ENCODE assay signal across 1 cellular context in the genomic region with DNA sequence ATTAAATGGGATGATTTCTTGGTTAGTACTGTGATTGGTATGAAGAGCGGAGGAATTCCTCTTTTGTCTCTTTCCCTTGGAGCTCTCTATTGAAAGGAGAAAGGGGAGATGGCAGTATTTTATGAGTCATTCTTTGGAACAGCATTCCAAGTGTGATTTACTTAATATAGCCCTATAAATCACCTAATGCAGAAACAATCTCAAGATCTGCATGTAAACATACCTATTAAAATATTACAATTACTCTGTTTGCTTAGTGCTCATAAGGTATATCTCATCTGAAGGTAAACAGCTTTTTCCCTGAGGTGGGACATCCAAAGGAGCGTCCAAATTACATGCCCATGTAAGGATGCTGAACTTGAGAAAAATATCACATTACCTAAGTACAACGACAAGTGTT.
TF ChIP-seq lines count a peak whose summit lies in the region.

No MANE protein-coding gene starts in this region.

TF ChIP-seq in HEK293, 187 proteins besides CTCF, POLR2A, EP300 and RAD21 (continued from another document and continues in another):
- TF ChIP-seq, protein P1, sequence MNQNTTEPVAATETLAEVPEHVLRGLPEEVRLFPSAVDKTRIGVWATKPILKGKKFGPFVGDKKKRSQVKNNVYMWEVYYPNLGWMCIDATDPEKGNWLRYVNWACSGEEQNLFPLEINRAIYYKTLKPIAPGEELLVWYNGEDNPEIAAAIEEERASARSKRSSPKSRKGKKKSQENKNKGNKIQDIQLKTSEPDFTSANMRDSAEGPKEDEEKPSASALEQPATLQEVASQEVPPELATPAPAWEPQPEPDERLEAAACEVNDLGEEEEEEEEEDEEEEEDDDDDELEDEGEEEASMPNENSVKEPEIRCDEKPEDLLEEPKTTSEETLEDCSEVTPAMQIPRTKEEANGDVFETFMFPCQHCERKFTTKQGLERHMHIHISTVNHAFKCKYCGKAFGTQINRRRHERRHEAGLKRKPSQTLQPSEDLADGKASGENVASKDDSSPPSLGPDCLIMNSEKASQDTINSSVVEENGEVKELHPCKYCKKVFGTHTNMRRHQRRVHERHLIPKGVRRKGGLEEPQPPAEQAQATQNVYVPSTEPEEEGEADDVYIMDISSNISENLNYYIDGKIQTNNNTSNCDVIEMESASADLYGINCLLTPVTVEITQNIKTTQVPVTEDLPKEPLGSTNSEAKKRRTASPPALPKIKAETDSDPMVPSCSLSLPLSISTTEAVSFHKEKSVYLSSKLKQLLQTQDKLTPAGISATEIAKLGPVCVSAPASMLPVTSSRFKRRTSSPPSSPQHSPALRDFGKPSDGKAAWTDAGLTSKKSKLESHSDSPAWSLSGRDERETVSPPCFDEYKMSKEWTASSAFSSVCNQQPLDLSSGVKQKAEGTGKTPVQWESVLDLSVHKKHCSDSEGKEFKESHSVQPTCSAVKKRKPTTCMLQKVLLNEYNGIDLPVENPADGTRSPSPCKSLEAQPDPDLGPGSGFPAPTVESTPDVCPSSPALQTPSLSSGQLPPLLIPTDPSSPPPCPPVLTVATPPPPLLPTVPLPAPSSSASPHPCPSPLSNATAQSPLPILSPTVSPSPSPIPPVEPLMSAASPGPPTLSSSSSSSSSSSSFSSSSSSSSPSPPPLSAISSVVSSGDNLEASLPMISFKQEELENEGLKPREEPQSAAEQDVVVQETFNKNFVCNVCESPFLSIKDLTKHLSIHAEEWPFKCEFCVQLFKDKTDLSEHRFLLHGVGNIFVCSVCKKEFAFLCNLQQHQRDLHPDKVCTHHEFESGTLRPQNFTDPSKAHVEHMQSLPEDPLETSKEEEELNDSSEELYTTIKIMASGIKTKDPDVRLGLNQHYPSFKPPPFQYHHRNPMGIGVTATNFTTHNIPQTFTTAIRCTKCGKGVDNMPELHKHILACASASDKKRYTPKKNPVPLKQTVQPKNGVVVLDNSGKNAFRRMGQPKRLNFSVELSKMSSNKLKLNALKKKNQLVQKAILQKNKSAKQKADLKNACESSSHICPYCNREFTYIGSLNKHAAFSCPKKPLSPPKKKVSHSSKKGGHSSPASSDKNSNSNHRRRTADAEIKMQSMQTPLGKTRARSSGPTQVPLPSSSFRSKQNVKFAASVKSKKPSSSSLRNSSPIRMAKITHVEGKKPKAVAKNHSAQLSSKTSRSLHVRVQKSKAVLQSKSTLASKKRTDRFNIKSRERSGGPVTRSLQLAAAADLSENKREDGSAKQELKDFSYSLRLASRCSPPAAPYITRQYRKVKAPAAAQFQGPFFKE (tag by site-specific recombination; IDR thresholded peaks at IDR 0.05; ENCODE audit: borderline replicate concordance) = no peak
- TF ChIP-seq ZNF169 (tag by site-specific recombination; IDR thresholded peaks at IDR 0.05) (no peak), ZNF175 (tag by site-specific recombination; IDR thresholded peaks at IDR 0.05) (no peak), ZNF521 (tag by site-specific recombination; IDR thresholded peaks at IDR 0.05) (no peak), ZNF560 (tag by site-specific recombination; IDR thresholded peaks at IDR 0.05; ENCODE audit: borderline replicate concordance) (no peak), ZBTB8A (tag by site-specific recombination; IDR thresholded peaks at IDR 0.05) (no peak), RBAK (tag by site-specific recombination; IDR thresholded peaks at IDR 0.05) (no peak), ZNF404 (tag by site-specific recombination; IDR thresholded peaks at IDR 0.05) (no peak), GFI1B (tag by site-specific recombination; IDR thresholded peaks at IDR 0.05) (peak; percentile 80), ZNF121 (tag by site-specific recombination; IDR thresholded peaks at IDR 0.05) (no peak), ZEB2 (tag by site-specific recombination; IDR thresholded peaks at IDR 0.05) (peak; percentile 93), ZNF394 (tag by site-specific recombination; IDR thresholded peaks at IDR 0.05; ENCODE audit: borderline replicate concordance) (0 out of 2 replicates have a peak, but pooled peaks have one; percentile 34), ZNF146 (tag by site-specific recombination; IDR thresholded peaks at IDR 0.05) (no peak; the same call in 1 of the 2 replicates), ZNF747 (tag by site-specific recombination; IDR thresholded peaks at IDR 0.05) (no peak), ZNF626 (tag by site-specific recombination; IDR thresholded peaks at IDR 0.05) (no peak), ZNF132 (tag by site-specific recombination; IDR thresholded peaks at IDR 0.05; ENCODE audit: borderline replicate concordance) (no peak), ZNF701 (tag by site-specific recombination; IDR thresholded peaks at IDR 0.05) (no peak), ZNF837 (tag by site-specific recombination; IDR thresholded peaks at IDR 0.05) (no peak), ZNF24 (tag by site-specific recombination; IDR thresholded peaks at IDR 0.05) (peak; percentile 81; the same call in 1 of the 2 replicates), HOXC10 (CRISPR knock-in tag; IDR thresholded peaks at IDR 0.05) (no peak), ZBTB20 (tag by site-specific recombination; IDR thresholded peaks at IDR 0.05) (no peak), TCF7L2 (IDR thresholded peaks at IDR 0.05; ENCODE audit: borderline replicate concordance, low read depth, low read length) (no peak), ZBTB17 (tag by site-specific recombination; IDR thresholded peaks at IDR 0.05) (peak; percentile 68), KLF9 (tag by site-specific recombination; IDR thresholded peaks at IDR 0.05; ENCODE audit: low read depth) (no peak), ZNF266 (tag by site-specific recombination; IDR thresholded peaks at IDR 0.05; ENCODE audit: low read depth) (no peak), ZNF10 (tag by site-specific recombination; IDR thresholded peaks at IDR 0.05) (peak; percentile 45; the same call in 1 of the 2 replicates), BCL11A (tag by site-specific recombination; IDR thresholded peaks at IDR 0.05; ENCODE audit: low read depth) (peak; percentile 69; the same call in 1 of the 2 replicates)
- TF ChIP-seq, protein P2, sequence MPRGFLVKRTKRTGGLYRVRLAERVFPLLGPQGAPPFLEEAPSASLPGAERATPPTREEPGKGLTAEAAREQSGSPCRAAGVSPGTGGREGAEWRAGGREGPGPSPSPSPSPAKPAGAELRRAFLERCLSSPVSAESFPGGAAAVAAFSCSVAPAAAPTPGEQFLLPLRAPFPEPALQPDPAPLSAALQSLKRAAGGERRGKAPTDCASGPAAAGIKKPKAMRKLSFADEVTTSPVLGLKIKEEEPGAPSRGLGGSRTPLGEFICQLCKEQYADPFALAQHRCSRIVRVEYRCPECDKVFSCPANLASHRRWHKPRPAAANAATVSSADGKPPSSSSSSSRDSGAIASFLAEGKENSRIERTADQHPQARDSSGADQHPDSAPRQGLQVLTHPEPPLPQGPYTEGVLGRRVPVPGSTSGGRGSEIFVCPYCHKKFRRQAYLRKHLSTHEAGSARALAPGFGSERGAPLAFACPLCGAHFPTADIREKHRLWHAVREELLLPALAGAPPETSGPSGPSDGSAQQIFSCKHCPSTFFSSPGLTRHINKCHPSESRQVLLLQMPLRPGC (tag by site-specific recombination; IDR thresholded peaks at IDR 0.05) = peak; percentile 86
- TF ChIP-seq, protein P3, sequence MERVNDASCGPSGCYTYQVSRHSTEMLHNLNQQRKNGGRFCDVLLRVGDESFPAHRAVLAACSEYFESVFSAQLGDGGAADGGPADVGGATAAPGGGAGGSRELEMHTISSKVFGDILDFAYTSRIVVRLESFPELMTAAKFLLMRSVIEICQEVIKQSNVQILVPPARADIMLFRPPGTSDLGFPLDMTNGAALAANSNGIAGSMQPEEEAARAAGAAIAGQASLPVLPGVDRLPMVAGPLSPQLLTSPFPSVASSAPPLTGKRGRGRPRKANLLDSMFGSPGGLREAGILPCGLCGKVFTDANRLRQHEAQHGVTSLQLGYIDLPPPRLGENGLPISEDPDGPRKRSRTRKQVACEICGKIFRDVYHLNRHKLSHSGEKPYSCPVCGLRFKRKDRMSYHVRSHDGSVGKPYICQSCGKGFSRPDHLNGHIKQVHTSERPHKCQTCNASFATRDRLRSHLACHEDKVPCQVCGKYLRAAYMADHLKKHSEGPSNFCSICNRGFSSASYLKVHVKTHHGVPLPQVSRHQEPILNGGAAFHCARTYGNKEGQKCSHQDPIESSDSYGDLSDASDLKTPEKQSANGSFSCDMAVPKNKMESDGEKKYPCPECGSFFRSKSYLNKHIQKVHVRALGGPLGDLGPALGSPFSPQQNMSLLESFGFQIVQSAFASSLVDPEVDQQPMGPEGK (tag by site-specific recombination; IDR thresholded peaks at IDR 0.05) = 0 out of 2 replicates have a peak, but pooled peaks have one; percentile 36
- TF ChIP-seq, protein P4, sequence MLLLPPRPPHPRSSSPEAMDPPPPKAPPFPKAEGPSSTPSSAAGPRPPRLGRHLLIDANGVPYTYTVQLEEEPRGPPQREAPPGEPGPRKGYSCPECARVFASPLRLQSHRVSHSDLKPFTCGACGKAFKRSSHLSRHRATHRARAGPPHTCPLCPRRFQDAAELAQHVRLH (tag by site-specific recombination; IDR thresholded peaks at IDR 0.05) = peak; percentile 73; the same call in 1 of the 2 replicates
- TF ChIP-seq, protein P5, sequence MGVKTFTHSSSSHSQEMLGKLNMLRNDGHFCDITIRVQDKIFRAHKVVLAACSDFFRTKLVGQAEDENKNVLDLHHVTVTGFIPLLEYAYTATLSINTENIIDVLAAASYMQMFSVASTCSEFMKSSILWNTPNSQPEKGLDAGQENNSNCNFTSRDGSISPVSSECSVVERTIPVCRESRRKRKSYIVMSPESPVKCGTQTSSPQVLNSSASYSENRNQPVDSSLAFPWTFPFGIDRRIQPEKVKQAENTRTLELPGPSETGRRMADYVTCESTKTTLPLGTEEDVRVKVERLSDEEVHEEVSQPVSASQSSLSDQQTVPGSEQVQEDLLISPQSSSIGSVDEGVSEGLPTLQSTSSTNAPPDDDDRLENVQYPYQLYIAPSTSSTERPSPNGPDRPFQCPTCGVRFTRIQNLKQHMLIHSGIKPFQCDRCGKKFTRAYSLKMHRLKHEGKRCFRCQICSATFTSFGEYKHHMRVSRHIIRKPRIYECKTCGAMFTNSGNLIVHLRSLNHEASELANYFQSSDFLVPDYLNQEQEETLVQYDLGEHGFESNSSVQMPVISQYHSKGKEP (tag by site-specific recombination; IDR thresholded peaks at IDR 0.05) = peak; percentile 83
- TF ChIP-seq, protein P6, sequence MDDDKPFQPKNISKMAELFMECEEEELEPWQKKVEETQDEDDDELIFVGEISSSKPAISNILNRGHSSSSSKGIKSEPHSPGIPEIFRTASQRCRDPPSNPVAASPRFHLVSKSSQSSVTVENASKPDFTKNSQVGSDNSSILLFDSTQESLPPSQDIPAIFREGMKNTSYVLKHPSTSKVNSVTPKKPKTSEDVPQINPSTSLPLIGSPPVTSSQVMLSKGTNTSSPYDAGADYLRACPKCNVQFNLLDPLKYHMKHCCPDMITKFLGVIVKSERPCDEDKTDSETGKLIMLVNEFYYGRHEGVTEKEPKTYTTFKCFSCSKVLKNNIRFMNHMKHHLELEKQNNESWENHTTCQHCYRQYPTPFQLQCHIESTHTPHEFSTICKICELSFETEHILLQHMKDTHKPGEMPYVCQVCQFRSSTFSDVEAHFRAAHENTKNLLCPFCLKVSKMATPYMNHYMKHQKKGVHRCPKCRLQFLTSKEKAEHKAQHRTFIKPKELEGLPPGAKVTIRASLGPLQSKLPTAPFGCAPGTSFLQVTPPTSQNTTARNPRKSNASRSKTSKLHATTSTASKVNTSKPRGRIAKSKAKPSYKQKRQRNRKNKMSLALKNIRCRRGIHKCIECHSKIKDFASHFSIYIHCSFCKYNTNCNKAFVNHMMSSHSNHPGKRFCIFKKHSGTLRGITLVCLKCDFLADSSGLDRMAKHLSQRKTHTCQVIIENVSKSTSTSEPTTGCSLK (tag by site-specific recombination; IDR thresholded peaks at IDR 0.05) = no peak
- TF ChIP-seq, protein P7, sequence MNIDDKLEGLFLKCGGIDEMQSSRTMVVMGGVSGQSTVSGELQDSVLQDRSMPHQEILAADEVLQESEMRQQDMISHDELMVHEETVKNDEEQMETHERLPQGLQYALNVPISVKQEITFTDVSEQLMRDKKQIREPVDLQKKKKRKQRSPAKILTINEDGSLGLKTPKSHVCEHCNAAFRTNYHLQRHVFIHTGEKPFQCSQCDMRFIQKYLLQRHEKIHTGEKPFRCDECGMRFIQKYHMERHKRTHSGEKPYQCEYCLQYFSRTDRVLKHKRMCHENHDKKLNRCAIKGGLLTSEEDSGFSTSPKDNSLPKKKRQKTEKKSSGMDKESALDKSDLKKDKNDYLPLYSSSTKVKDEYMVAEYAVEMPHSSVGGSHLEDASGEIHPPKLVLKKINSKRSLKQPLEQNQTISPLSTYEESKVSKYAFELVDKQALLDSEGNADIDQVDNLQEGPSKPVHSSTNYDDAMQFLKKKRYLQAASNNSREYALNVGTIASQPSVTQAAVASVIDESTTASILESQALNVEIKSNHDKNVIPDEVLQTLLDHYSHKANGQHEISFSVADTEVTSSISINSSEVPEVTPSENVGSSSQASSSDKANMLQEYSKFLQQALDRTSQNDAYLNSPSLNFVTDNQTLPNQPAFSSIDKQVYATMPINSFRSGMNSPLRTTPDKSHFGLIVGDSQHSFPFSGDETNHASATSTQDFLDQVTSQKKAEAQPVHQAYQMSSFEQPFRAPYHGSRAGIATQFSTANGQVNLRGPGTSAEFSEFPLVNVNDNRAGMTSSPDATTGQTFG (tag by site-specific recombination; IDR thresholded peaks at IDR 0.05; ENCODE audit: borderline replicate concordance) = no peak
- TF ChIP-seq, protein P8, sequence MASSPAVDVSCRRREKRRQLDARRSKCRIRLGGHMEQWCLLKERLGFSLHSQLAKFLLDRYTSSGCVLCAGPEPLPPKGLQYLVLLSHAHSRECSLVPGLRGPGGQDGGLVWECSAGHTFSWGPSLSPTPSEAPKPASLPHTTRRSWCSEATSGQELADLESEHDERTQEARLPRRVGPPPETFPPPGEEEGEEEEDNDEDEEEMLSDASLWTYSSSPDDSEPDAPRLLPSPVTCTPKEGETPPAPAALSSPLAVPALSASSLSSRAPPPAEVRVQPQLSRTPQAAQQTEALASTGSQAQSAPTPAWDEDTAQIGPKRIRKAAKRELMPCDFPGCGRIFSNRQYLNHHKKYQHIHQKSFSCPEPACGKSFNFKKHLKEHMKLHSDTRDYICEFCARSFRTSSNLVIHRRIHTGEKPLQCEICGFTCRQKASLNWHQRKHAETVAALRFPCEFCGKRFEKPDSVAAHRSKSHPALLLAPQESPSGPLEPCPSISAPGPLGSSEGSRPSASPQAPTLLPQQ (tag by site-specific recombination; IDR thresholded peaks at IDR 0.05) = peak; percentile 52
- TF ChIP-seq, protein P9, sequence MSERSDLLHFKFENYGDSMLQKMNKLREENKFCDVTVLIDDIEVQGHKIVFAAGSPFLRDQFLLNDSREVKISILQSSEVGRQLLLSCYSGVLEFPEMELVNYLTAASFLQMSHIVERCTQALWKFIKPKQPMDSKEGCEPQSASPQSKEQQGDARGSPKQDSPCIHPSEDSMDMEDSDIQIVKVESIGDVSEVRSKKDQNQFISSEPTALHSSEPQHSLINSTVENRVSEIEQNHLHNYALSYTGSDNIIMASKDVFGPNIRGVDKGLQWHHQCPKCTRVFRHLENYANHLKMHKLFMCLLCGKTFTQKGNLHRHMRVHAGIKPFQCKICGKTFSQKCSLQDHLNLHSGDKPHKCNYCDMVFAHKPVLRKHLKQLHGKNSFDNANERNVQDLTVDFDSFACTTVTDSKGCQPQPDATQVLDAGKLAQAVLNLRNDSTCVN (tag by site-specific recombination; optimal IDR thresholded peaks at IDR 0.05) = no peak
- TF ChIP-seq, protein P10, sequence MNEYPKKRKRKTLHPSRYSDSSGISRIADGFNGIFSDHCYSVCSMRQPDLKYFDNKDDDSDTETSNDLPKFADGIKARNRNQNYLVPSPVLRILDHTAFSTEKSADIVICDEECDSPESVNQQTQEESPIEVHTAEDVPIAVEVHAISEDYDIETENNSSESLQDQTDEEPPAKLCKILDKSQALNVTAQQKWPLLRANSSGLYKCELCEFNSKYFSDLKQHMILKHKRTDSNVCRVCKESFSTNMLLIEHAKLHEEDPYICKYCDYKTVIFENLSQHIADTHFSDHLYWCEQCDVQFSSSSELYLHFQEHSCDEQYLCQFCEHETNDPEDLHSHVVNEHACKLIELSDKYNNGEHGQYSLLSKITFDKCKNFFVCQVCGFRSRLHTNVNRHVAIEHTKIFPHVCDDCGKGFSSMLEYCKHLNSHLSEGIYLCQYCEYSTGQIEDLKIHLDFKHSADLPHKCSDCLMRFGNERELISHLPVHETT (tag by site-specific recombination; IDR thresholded peaks at IDR 0.05) = peak; percentile 85
